18 cellular contexts compared by ENCODE assay signal in the genomic region with DNA sequence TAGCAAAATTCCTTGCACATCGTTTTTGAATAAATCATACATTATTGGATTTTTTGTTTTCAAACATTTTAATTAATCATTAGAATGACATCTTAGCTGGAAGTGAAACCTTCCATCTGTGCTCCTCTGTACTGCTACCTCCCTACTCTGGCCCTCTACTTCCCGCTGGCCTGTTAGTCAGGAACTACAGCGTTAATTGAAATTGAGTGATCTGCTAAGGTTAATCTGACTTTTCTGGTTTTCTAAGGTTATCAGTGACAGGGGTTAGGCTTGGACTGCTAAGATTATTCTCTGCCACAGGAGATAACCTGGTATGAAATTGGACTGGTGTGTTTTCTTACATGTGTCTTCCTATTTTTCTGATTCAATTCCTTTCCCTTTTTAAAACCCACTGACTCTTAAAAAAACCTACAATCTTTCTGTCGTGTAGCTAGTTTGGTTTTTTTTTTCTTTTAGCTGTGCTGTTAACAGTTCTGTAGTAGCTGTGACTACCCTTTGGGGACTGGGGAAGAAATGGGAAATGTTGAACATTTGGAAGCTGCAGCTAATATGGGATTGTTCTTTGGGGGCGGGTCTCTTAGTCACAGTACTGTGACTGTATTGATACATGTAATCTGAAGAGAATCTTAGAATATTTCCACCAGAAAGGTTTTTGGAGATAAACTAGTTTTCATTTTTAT. TPM values are rescaled to one million over a fixed set of nuclear protein-coding genes. Genes with fewer than 3 reads are reported as not detected.
DNase-seq lines count a peak whose midpoint lies in the region; FAIRE-seq and TF ChIP-seq lines count a peak whose summit lies in the region.
"Had no signal": no experiment of that assay in that cellular context is flagged by ENCODE, and none has a peak within 500 bp of the region (broad histone marks: within the 10 kb centered on the region; RNA-seq: fewer than 3 reads in every experiment).

No MANE protein-coding gene starts in this region.

- peak overlapping the region; percentile 18 for H3K27ac ChIP-seq in keratinocyte (ENCODE audit: control insufficient read depth, insufficient read depth, low read length)
- H3K27ac ChIP-seq: foreskin keratinocyte, HL-60 had no signal

- peak overlapping the region in 4 of 7 donors; percentile 0 to 58 (median 40) for H3K27ac Mint-ChIP-seq in CD14-positive monocyte
- peak overlapping the region; percentile 61 for H3K27ac Mint-ChIP-seq in activated T-helper 1 cell treated with anti-CD3 and anti-CD28 coated beads, Interleukin-12 subunit alpha, Interleukin-12 subunit beta, Interleukin-2, Interleukin-4 antibody, amounts not matched to agents 30 ng/mL and 10 ng/mL and 1 ng/mL, durations not matched to agents 14 hours and 24 hours and 36 hours
- H3K27ac Mint-ChIP-seq: B cell had no signal

- H3K4me2 ChIP-seq in keratinocyte (ENCODE audit: control insufficient read depth, extremely low read depth, insufficient read depth, low read depth, low read length), result no peak overlapping the region

- DNase-seq in CD14-positive monocyte (ENCODE audit: low spot score), result no peak
- DNase-seq in GM19239 (ENCODE audit: insufficient read length, low spot score), result no peak
- no peak for DNase-seq in activated T-helper 1 cell treated with anti-CD3 and anti-CD28 coated beads, Interleukin-12 subunit alpha, Interleukin-12 subunit beta, Interleukin-2, Interleukin-4 antibody, amounts not matched to agents 30 ng/mL and 10 ng/mL and 1 ng/mL, durations not matched to agents 14 hours and 24 hours and 36 hours (ENCODE audit: low spot score)
- no peak for DNase-seq in keratinocyte (ENCODE audit: low read depth, low spot score)
- no peak for DNase-seq in GM19238 (ENCODE audit: insufficient read length, low spot score)
- no peak for DNase-seq in NCI-H1417 (lab: John Stamatoyannopoulos, UW)
- no peak for DNase-seq in DMS79 treated with DMSO at 0.1 percent for 48 hours (lab: John Stamatoyannopoulos, UW)
- no peak for DNase-seq in effector CD4-positive, alpha-beta T cell
- DNase-seq: amygdala; dorsolateral prefrontal cortex; EL; foreskin keratinocyte; H7; NCI-H2107; stimulated activated CD4-positive, alpha-beta T cell treated with anti-CD3 and anti-CD28 coated beads, Interleukin-4, amount 100 ng/mL, for 24 hours; stimulated activated naive CD4-positive, alpha-beta T cell treated with Interleukin-2 at 50 U/mL for 16 hours had no signal

- no peaks in the 10 kb centered on the region for H3K9me3 Mint-ChIP-seq in CD14-positive monocyte
- no peaks in the 10 kb centered on the region for H3K9me3 Mint-ChIP-seq in activated T-helper 1 cell treated with anti-CD3 and anti-CD28 coated beads, Interleukin-12 subunit alpha, Interleukin-12 subunit beta, Interleukin-2, Interleukin-4 antibody, amounts not matched to agents 30 ng/mL and 10 ng/mL and 1 ng/mL, durations not matched to agents 14 hours and 24 hours and 36 hours

- H3K4me1 ChIP-seq in keratinocyte (ENCODE audit: control insufficient read depth, extremely low read depth, insufficient read depth, low read length), result peaks cover 30% of the 10 kb centered on the region

- H4K20me1 ChIP-seq in keratinocyte (ENCODE audit: control insufficient read depth, extremely low read depth, insufficient read depth, low read length), result peaks cover 8% of the 10 kb centered on the region

- FAIRE-seq in GM19239 (lab: Jason Lieb, UNC) (peak; percentile 61), keratinocyte (lab: Jason Lieb, UNC) (no peak)

- H3K27me3 Mint-ChIP-seq in CD14-positive monocyte (ENCODE audit: low read depth in 3 of 3), result peaks cover 0 to 4% (median 2%) of the 10 kb centered on the region in 3 donors
- no peaks in the 10 kb centered on the region for H3K27me3 Mint-ChIP-seq in activated T-helper 1 cell treated with anti-CD3 and anti-CD28 coated beads, Interleukin-12 subunit alpha, Interleukin-12 subunit beta, Interleukin-2, Interleukin-4 antibody, amounts not matched to agents 30 ng/mL and 10 ng/mL and 1 ng/mL, durations not matched to agents 14 hours and 24 hours and 36 hours (ENCODE audit: insufficient read depth)
- H3K27me3 Mint-ChIP-seq: B cell had no signal

- H3K9ac ChIP-seq in keratinocyte (ENCODE audit: control insufficient read depth, extremely low read depth, insufficient read depth, low read length), result no peak overlapping the region

- H2AFZ ChIP-seq in keratinocyte (ENCODE audit: control insufficient read depth, low read length), result no peak overlapping the region

- H3K27me3 ChIP-seq in keratinocyte (ENCODE audit: control insufficient read depth, extremely low read depth, insufficient read depth, low read length), result no peaks in the 10 kb centered on the region
- H3K27me3 ChIP-seq: dorsolateral prefrontal cortex, foreskin keratinocyte had no signal

- H3K4me3 ChIP-seq in keratinocyte (ENCODE audit: control insufficient read depth in 2 of 3, extremely low read depth in 1 of 3, insufficient read depth in 2 of 3, low read depth in 1 of 3, low read length in 3 of 3), result no peak overlapping the region
- H3K4me3 ChIP-seq: dorsolateral prefrontal cortex had no signal

- H3K4me3 Mint-ChIP-seq in CD14-positive monocyte, result no peak overlapping the region
- H3K4me3 Mint-ChIP-seq in activated T-helper 1 cell treated with anti-CD3 and anti-CD28 coated beads, Interleukin-12 subunit alpha, Interleukin-12 subunit beta, Interleukin-2, Interleukin-4 antibody, amounts not matched to agents 30 ng/mL and 10 ng/mL and 1 ng/mL, durations not matched to agents 14 hours and 24 hours and 36 hours, result peak overlapping the region; percentile 36
- H3K4me3 Mint-ChIP-seq: B cell had no signal

- H3K36me3 ChIP-seq in keratinocyte (ENCODE audit: control insufficient read depth in 2 of 2, extremely low read depth in 1 of 2, insufficient read depth in 2 of 2, low read length in 2 of 2), result peaks cover 0 to 1% of the 10 kb centered on the region in 2 experiments

- dilution Hi-C loops in keratinocyte (cut with MboI; ENCODE audit: extremely low pct_ligation_motif_present, low sequenced_read_pairs), result no loop called here

- no peaks in the 10 kb centered on the region for H3K9me1 ChIP-seq in keratinocyte (ENCODE audit: control insufficient read depth, extremely low read depth, insufficient read depth, low read length)

- no peaks in the 10 kb centered on the region for H3K9me3 ChIP-seq in keratinocyte (ENCODE audit: control insufficient read depth, low read depth, low read length)

- intact Hi-C loops in CD14-positive monocyte (cut with micrococcal nuclease), result no loop called here
- intact Hi-C loops in activated T-helper 1 cell treated with anti-CD3 and anti-CD28 coated beads, Interleukin-12 subunit alpha, Interleukin-12 subunit beta, Interleukin-2, Interleukin-4 antibody, amounts not matched to agents 30 ng/mL and 10 ng/mL and 1 ng/mL, durations not matched to agents 14 hours and 24 hours and 36 hours (cut with micrococcal nuclease), result no loop called here

- peaks cover 44% of the 10 kb centered on the region for H3K4me1 Mint-ChIP-seq in CD14-positive monocyte
- peaks cover 71% of the 10 kb centered on the region for H3K4me1 Mint-ChIP-seq in activated T-helper 1 cell treated with anti-CD3 and anti-CD28 coated beads, Interleukin-12 subunit alpha, Interleukin-12 subunit beta, Interleukin-2, Interleukin-4 antibody, amounts not matched to agents 30 ng/mL and 10 ng/mL and 1 ng/mL, durations not matched to agents 14 hours and 24 hours and 36 hours (ENCODE audit: low read depth)

- peaks cover 93% of the 10 kb centered on the region for H3K79me2 ChIP-seq in keratinocyte (ENCODE audit: control insufficient read depth, insufficient read depth, low read length)

- TF ChIP-seq CTCF in CD14-positive monocyte (IDR thresholded peaks at IDR 0.05) (no peak), keratinocyte (optimal IDR thresholded peaks at IDR 0.05 in 1 of 3, IDR thresholded peaks at IDR 0.05 in 1 of 3, conservative IDR thresholded peaks at IDR 0.05 in 1 of 3; ENCODE audit: extremely low read depth in 1 of 3, insufficient read depth in 2 of 3, low read length in 3 of 3) (no peak)

- peaks cover 0 to 11% of the 10 kb centered on the region in 2 donors for H3K36me3 Mint-ChIP-seq in CD14-positive monocyte
- H3K36me3 Mint-ChIP-seq in activated T-helper 1 cell treated with anti-CD3 and anti-CD28 coated beads, Interleukin-12 subunit alpha, Interleukin-12 subunit beta, Interleukin-2, Interleukin-4 antibody, amounts not matched to agents 30 ng/mL and 10 ng/mL and 1 ng/mL, durations not matched to agents 14 hours and 24 hours and 36 hours (ENCODE audit: low read depth), result peaks cover 55% of the 10 kb centered on the region

RNA-seq across cellular contexts. Expression of gene KIF2A, which starts 4.6 kb away (rescaled TPM):
- polyA plus RNA-seq in CD14-positive monocyte (10 to 100 TPM; 21.7 to 24.6 TPM), keratinocyte (18.3 to 34.8 TPM (median 31.7 TPM) in 3 replicates)
- total RNA-seq in activated T-helper 1 cell treated with anti-CD3 and anti-CD28 coated beads, Interleukin-12 subunit alpha, Interleukin-12 subunit beta, Interleukin-2, Interleukin-4 antibody, amounts not matched to agents 30 ng/mL and 10 ng/mL and 1 ng/mL, durations not matched to agents 14 hours and 24 hours and 36 hours, result 235 and 240 TPM in 2 replicates
- polyA plus RNA-seq in keratinocyte (2011; ENCODE audit: low read depth), result 34.1 TPM
- polyA plus RNA-seq in keratinocyte (2011; cell fraction: cytosol; rRNA removed), result 30.5 and 44.5 TPM in 2 replicates
- 27.1 and 38.4 TPM in 2 replicates for polyA plus RNA-seq in keratinocyte (2011; cell fraction: nucleus; rRNA removed)
- polyA plus RNA-seq in keratinocyte (2012; ENCODE audit: low replicate concordance), result 21.3 and 30.9 TPM in 2 replicates
- polyA minus RNA-seq in keratinocyte, result 6.6 to 47.7 TPM (median 19.1 TPM) in 3 replicates
- polyA minus RNA-seq in keratinocyte (2011; cell fraction: cytosol; rRNA and poly(A)+ RNA removed), result 22.4 TPM
- 18.9 and 41.6 TPM in 2 replicates for polyA minus RNA-seq in keratinocyte (2011; cell fraction: nucleus; rRNA and poly(A)+ RNA removed)
